Comparison of ENCODE assay signal across 8 cellular contexts in the genomic region with DNA sequence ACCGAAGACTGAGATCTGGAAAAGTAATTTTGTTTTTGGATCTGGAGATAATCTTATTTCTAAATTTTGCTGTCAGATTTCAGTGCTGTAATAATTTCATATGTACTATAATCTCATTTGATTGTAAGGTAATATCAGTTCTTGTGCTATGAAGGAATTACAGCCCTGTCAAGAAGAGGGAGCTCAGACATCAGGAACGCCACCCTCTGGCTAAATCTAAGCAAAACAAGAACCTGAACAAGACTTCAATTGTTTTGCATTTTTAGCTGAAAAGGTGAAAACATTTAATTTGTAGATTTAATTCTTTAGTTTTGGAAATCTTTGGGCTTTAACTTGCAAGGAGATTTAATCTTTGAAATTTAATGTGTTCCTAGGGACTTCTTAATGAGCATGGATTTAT.
A peak's percentile ranks its signal among the peaks of the same experiment; 100 is the strongest.
DNase-seq lines count a peak whose midpoint lies in the region; ATAC-seq, FAIRE-seq and TF ChIP-seq lines count a peak whose summit lies in the region.

No MANE protein-coding gene starts in this region.

- H3K4me3 ChIP-seq in lung = no peak overlapping the region

- 62 to 66% methylated on average over 2 of the region's 2 CpGs for WGBS in lung, 2 donors

- FAIRE-seq in D721Med (lab: Jason Lieb, UNC) = no peak

- peaks cover 0 to 2% of the 10 kb centered on the region in 2 donors for H3K9me3 ChIP-seq in lung (ENCODE audit: control insufficient read depth in 2 of 2, insufficient read depth in 1 of 2, low read length in 1 of 2)

- ATAC-seq in lung (ENCODE audit: insufficient read depth, low FRiP score) (no peak), HG02852 (IDR thresholded peaks at IDR 0.05; ENCODE audit: unreplicated experiment) (no peak)
- ATAC-seq in activated CD4-positive, CD25-positive, alpha-beta regulatory T cell treated with anti-CD3 and anti-CD28 coated beads, Interleukin-2, amount 50 U/mL, for 24 hours = no peak

- no peaks in the 10 kb centered on the region for H3K36me3 ChIP-seq in lung (ENCODE audit: control insufficient read depth in 2 of 2, insufficient read depth in 2 of 2, low read length in 2 of 2)

- no peaks in the 10 kb centered on the region for H3K27me3 ChIP-seq in lung (ENCODE audit: control insufficient read depth, insufficient read depth)

- DNase-seq in D721Med (ENCODE audit: insufficient read length, low spot score) = no peak
- peak; percentile 6 for DNase-seq in KG1 (lab: John Stamatoyannopoulos, UW)
- DNase-seq in astrocyte of the hippocampus (ENCODE audit: low read depth, low spot score) = peak; percentile 27
- no peak for DNase-seq in lung (ENCODE audit: low spot score)
- DNase-seq in NCI-H2171 (lab: John Stamatoyannopoulos, UW) = no peak
- no peak for DNase-seq in activated CD4-positive, alpha-beta T cell treated with anti-CD3 and anti-CD28 coated beads, Interleukin-2, amount 50 U/mL, for 48 hours

- peak; percentile 35 for TF ChIP-seq CTCF in D721Med (IDR thresholded peaks at IDR 0.05; ENCODE audit: insufficient read depth, missing control alignments)
- TF ChIP-seq CTCF in lung (IDR thresholded peaks at IDR 0.05; ENCODE audit: control extremely low read depth, extremely low read depth) = peak; percentile 9

- peaks cover 0 to 3% of the 10 kb centered on the region in 2 donors for H3K4me1 ChIP-seq in lung (ENCODE audit: control insufficient read depth in 2 of 2, insufficient read depth in 2 of 2, low read length in 2 of 2)

- no peak overlapping the region for H3K27ac ChIP-seq in lung (ENCODE audit: low read depth in 1 of 2, low read length in 1 of 2)

Comparison
In these comparisons a context has a peak if more than half of its experiments do, and no peak if none do; other contexts are left out.
1. DNase-seq: peak in KG1 (single experiment) and astrocyte of the hippocampus (single experiment); none in D721Med (single experiment), lung (single experiment), NCI-H2171 (single experiment) and activated CD4-positive, alpha-beta T cell treated with anti-CD3 and anti-CD28 coated beads, Interleukin-2, amount 50 U/mL, for 48 hours (0 of 2).